8 cellular contexts compared by ENCODE assay signal in the genomic region with DNA sequence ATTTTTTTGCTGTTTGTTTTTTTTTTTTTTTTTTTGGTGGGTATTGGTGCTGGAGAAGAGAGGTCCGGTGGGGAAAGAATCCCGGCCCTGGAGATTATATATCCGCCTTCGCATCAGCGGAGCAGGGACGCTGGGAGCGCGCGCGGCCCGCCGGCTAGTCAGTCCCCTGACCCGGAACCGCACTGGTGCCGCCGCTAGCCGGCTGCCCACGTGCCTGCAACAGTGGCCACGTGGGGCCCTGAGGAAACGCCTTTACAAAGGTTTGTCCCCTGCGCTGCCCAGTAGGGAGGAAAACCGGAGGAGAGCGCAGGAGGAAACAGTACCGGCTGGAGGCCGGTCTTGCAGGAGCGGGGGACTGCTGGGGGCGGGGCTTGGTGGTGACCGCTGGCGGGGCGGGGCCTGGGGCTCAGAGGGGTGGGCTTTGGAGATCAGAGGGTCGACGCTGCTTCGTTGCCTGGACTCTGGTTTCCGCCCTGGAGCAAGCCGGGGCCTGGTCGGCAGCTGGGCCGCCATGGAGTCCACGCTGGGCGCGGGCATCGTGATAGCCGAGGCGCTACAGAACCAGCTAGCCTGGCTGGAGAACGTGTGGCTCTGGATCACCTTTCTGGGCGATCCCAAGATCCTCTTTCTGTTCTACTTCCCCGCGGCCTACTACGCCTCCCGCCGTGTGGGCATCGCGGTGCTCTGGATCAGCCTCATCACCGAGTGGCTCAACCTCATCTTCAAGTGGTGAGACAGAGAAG. TPM values are rescaled to one million over a fixed set of nuclear protein-coding genes. Genes with fewer than 3 reads are reported as not detected.
A peak's percentile ranks its signal among the peaks of the same experiment; 100 is the strongest.
DNase-seq lines count a peak whose midpoint lies in the region; ATAC-seq and TF ChIP-seq lines count a peak whose summit lies in the region.

A gene with protein sequence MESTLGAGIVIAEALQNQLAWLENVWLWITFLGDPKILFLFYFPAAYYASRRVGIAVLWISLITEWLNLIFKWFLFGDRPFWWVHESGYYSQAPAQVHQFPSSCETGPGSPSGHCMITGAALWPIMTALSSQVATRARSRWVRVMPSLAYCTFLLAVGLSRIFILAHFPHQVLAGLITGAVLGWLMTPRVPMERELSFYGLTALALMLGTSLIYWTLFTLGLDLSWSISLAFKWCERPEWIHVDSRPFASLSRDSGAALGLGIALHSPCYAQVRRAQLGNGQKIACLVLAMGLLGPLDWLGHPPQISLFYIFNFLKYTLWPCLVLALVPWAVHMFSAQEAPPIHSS (plus strand): TSS at position 281 of the 743 bp plus-strand sequence. CDS start 231 bp downstream, at position 512.

- H3K27me3 ChIP-seq in left ventricle myocardium inferior (ENCODE audit: low read depth), result no peaks in the 10 kb centered on the region
- no peaks in the 10 kb centered on the region for H3K27me3 ChIP-seq in prostate gland (replicated peaks; ENCODE audit: insufficient read depth)

- ATAC-seq in HG02763 (IDR thresholded peaks at IDR 0.05; ENCODE audit: unreplicated experiment), result peak; percentile 61

- H3K4me1 ChIP-seq in left ventricle myocardium inferior (peaks cover 54% of the 10 kb centered on the region), prostate gland (replicated peaks) (peaks cover 14% of the 10 kb centered on the region), urinary bladder (ENCODE audit: insufficient read depth) (peaks cover 3% of the 10 kb centered on the region)

- DNase-seq in NCI-H1436 treated with DMSO at 0.1 percent for 48 hours (lab: John Stamatoyannopoulos, UW) (peak; percentile 91), amygdala (lab: John Stamatoyannopoulos, UW) (peak; percentile 50 to 98 (median 93)), left ventricle myocardium inferior (peak; percentile 95), prostate gland (ENCODE audit: low spot score) (peak; percentile 95)

- peak; percentile 61 for TF ChIP-seq POLR2A in prostate gland (IDR thresholded peaks at IDR 0.05)

- WGBS in prostate gland, result under 1% methylated on average over 48 of the region's 53 CpGs
- WGBS in urinary bladder, result under 1% methylated on average over 53 of the region's 53 CpGs

- TF ChIP-seq CTCF in GM12874 (IDR thresholded peaks at IDR 0.05; ENCODE audit: insufficient read depth, low read depth, low read length) (0 out of 2 replicates have a peak, but pooled peaks have one; percentile 8), left ventricle myocardium inferior (IDR thresholded peaks at IDR 0.05; ENCODE audit: borderline replicate concordance) (peak; percentile 22), prostate gland (IDR thresholded peaks at IDR 0.05) (peak in 2 of 4 experiments; percentile 22 to 49)

- intact Hi-C loops in T-helper 1 cell treated with Interleukin-12 subunit alpha and Interleukin-12 subunit beta and Interleukin-4 antibody, amounts not matched to agents 30 ng/mL and 1 ng/mL, for 36 hours (cut with micrococcal nuclease), result loop anchor here (1.0 to 5.0 kb wide), 6 partner anchors 53 to 898 kb away; partner anchors contain the start of genes HDAC5, HROB, NBR1 and TMUB2
- intact Hi-C loops in left ventricle myocardium inferior (cut with micrococcal nuclease), result no loop called here
- intact Hi-C loops in prostate gland (cut with DNase I), result loop anchor here (1.0 kb wide), 1 partner anchor 53 kb away; the partner anchor contains the start of gene HDAC5

- H3K4me3 ChIP-seq in left ventricle myocardium inferior (peak within 1 kb of the TSS; percentile 91), prostate gland (peak within 1 kb of the TSS; percentile 52 to 75), urinary bladder (ENCODE audit: low read depth, low read length) (peak within 1 kb of the TSS; percentile 45)

- H3K36me3 ChIP-seq in left ventricle myocardium inferior (peaks cover 18% of the 10 kb centered on the region), prostate gland (no peaks in the 10 kb centered on the region), urinary bladder (ENCODE audit: insufficient read depth) (no peaks in the 10 kb centered on the region)

- H3K9me3 ChIP-seq in left ventricle myocardium inferior (replicated peaks), result no peaks in the 10 kb centered on the region
- H3K9me3 ChIP-seq in prostate gland, result no peaks in the 10 kb centered on the region

- peak within 1 kb of the TSS; percentile 95 for H3K27ac ChIP-seq in left ventricle myocardium inferior (replicated peaks)
- H3K27ac ChIP-seq in prostate gland, result peak within 1 kb of the TSS; percentile 85 to 89
- H3K27ac ChIP-seq in urinary bladder (ENCODE audit: low read depth), result peak within 1 kb of the TSS; percentile 65

RNA-seq across cellular contexts. Expression of the gene that starts here (rescaled TPM):
- total RNA-seq in T-helper 1 cell treated with Interleukin-12 subunit alpha and Interleukin-12 subunit beta and Interleukin-4 antibody, amounts not matched to agents 30 ng/mL and 1 ng/mL, for 36 hours, result 20.2 and 23.4 TPM in 2 replicates
- 29.3 TPM for total RNA-seq in left ventricle myocardium inferior
- total RNA-seq in prostate gland, result 10 to 100 TPM; 68.9 to 84.8 TPM
- 10.5 TPM for total RNA-seq in urinary bladder
- 86.1 TPM for polyA plus RNA-seq in urinary bladder

Comparison
In these comparisons a context has a peak if more than half of its experiments do, and no peak if none do; other contexts are left out.
1. Peak in every context shown above with its lines: DNase-seq, ATAC-seq, H3K4me3 ChIP-seq and H3K27ac ChIP-seq.